ENCODE assay signal across 15 cellular contexts in genomic region chr6:109296305-109296915, GRCh38.
A peak's percentile ranks its signal among the peaks of the same experiment; 100 is the strongest.
DNase-seq lines count a peak whose midpoint lies in the region; ATAC-seq and TF ChIP-seq lines count a peak whose summit lies in the region.
"Had no signal": no experiment of that assay in that cellular context is flagged by ENCODE, and none has a peak within 500 bp of the region (broad histone marks: within the 10 kb centered on the region; RNA-seq: fewer than 3 reads in every experiment).

No MANE protein-coding gene starts in this region.

- peaks cover 0 to 2% (median 0%) of the 10 kb centered on the region in 11 experiments; a peak in 2 of 22 replicates for H3K9me3 ChIP-seq in BLaER1 treated with 17β-estradiol and CSF1 and Interleukin-3, amounts not matched to agents 10 nM and 100 nM (replicated peaks in 1 of 11)
- no peaks in the 10 kb centered on the region for H3K9me3 ChIP-seq in left lung
- H3K9me3 ChIP-seq: neutrophil had no signal

- DNase-seq in NCI-H1417 treated with DMSO at 0.1 percent for 48 hours (lab: John Stamatoyannopoulos, UW) (peak; percentile 64), NCI-H774 (lab: John Stamatoyannopoulos, UW) (peak; percentile 81), left lung (no peak), Calu3 (no peak)
- no peak for DNase-seq in activated CD4-positive, alpha-beta memory T cell treated with anti-CD3 and anti-CD28 coated beads for 36 hours
- DNase-seq in activated CD4-positive, alpha-beta T cell treated with anti-CD3 and anti-CD28 coated beads, Interleukin-2, amount 50 U/mL, for 48 hours, result no peak
- DNase-seq: activated CD4-positive, alpha-beta memory T cell treated with anti-CD3 and anti-CD28 coated beads, Interleukin-2, amount 10 ng/mL, durations not matched to agents 7 days and 5 days; activated gamma-delta T cell treated with Interleukin-2 at 50 U/mL for 16 hours; brain microvascular endothelial cell; DMS 273 treated with DMSO at 0.1 percent for 48 hours; stimulated activated CD4-positive, alpha-beta T cell treated with anti-CD3 and anti-CD28 coated beads, Interleukin-12 subunit alpha, Interleukin-12 subunit beta, amount 100 ng/mL, for 4 hours had no signal

- no peaks in the 10 kb centered on the region for H4K20me1 ChIP-seq in BLaER1 treated with 17β-estradiol and CSF1 and Interleukin-3, amounts not matched to agents 10 nM and 100 nM

- no peak overlapping the region for H3K27ac Mint-ChIP-seq in activated CD4-positive, alpha-beta memory T cell treated with anti-CD3 and anti-CD28 coated beads for 36 hours
- H3K27ac Mint-ChIP-seq in Calu3 (ENCODE audit: unreplicated experiment), result no peak overlapping the region
- H3K27ac Mint-ChIP-seq: activated CD4-positive, alpha-beta memory T cell treated with anti-CD3 and anti-CD28 coated beads, Interleukin-2, amount 10 ng/mL, durations not matched to agents 7 days and 5 days had no signal

- peaks cover 6% of the 10 kb centered on the region for H3K27me3 Mint-ChIP-seq in activated CD4-positive, alpha-beta memory T cell treated with anti-CD3 and anti-CD28 coated beads for 36 hours
- H3K27me3 Mint-ChIP-seq in Calu3 (ENCODE audit: unreplicated experiment), result no peaks in the 10 kb centered on the region

- no peaks in the 10 kb centered on the region for H3K27me3 ChIP-seq in BLaER1 treated with 17β-estradiol and CSF1 and Interleukin-3, amounts not matched to agents 10 nM and 100 nM
- H3K27me3 ChIP-seq in left lung, result no peaks in the 10 kb centered on the region
- H3K27me3 ChIP-seq: brain microvascular endothelial cell, neutrophil had no signal

- H3K4me1 ChIP-seq in BLaER1 treated with 17β-estradiol and CSF1 and Interleukin-3, amounts not matched to agents 10 nM and 100 nM, result peaks cover 85 to 100% (median 99%) of the 10 kb centered on the region in 10 experiments
- no peaks in the 10 kb centered on the region for H3K4me1 ChIP-seq in left lung

- no TSS peak for BruUV-seq in Calu3 (replicated peaks; lab: Mats Ljungman, UMichigan)

- H3K9me3 Mint-ChIP-seq in activated CD4-positive, alpha-beta memory T cell treated with anti-CD3 and anti-CD28 coated beads for 36 hours, result no peaks in the 10 kb centered on the region
- H3K9me3 Mint-ChIP-seq in Calu3 (ENCODE audit: low read depth, unreplicated experiment), result no peaks in the 10 kb centered on the region
- H3K9me3 Mint-ChIP-seq: activated CD4-positive, alpha-beta memory T cell treated with anti-CD3 and anti-CD28 coated beads, Interleukin-2, amount 10 ng/mL, durations not matched to agents 7 days and 5 days had no signal

- no peak for TF ChIP-seq CTCF in left lung (IDR thresholded peaks at IDR 0.05)
- TF ChIP-seq CTCF in Calu3 (IDR thresholded peaks at IDR 0.05; ENCODE audit: unreplicated experiment), result no peak

- no peak overlapping the region for H3K4me3 ChIP-seq in BLaER1 treated with 17β-estradiol and CSF1 and Interleukin-3, amounts not matched to agents 10 nM and 100 nM
- no peak overlapping the region for H3K4me3 ChIP-seq in left lung

- H3K27ac ChIP-seq in BLaER1 treated with 17β-estradiol and CSF1 and Interleukin-3, amounts not matched to agents 10 nM and 100 nM, result no peak overlapping the region
- H3K27ac ChIP-seq in left lung, result no peak overlapping the region
- H3K27ac ChIP-seq: brain microvascular endothelial cell, neutrophil had no signal

- no peaks in the 10 kb centered on the region for H3K4me1 Mint-ChIP-seq in activated CD4-positive, alpha-beta memory T cell treated with anti-CD3 and anti-CD28 coated beads for 36 hours (ENCODE audit: low read depth)
- peaks cover 50% of the 10 kb centered on the region for H3K4me1 Mint-ChIP-seq in Calu3 (ENCODE audit: low read depth, unreplicated experiment)
- H3K4me1 Mint-ChIP-seq: activated CD4-positive, alpha-beta memory T cell treated with anti-CD3 and anti-CD28 coated beads, Interleukin-2, amount 10 ng/mL, durations not matched to agents 7 days and 5 days had no signal

- H3K4me3 Mint-ChIP-seq in activated CD4-positive, alpha-beta memory T cell treated with anti-CD3 and anti-CD28 coated beads for 36 hours, result no peak overlapping the region
- H3K4me3 Mint-ChIP-seq in Calu3 (ENCODE audit: low read depth, unreplicated experiment), result no peak overlapping the region
- H3K4me3 Mint-ChIP-seq: activated CD4-positive, alpha-beta memory T cell treated with anti-CD3 and anti-CD28 coated beads, Interleukin-2, amount 10 ng/mL, durations not matched to agents 7 days and 5 days had no signal

- peak overlapping the region; percentile 24 to 92 (median 82) for H3K4me2 ChIP-seq in BLaER1 treated with 17β-estradiol and CSF1 and Interleukin-3, amounts not matched to agents 10 nM and 100 nM

- ATAC-seq in left lung (peak; percentile 86), HG02588 (IDR thresholded peaks at IDR 0.05; ENCODE audit: unreplicated experiment) (no peak)
- ATAC-seq: left lobe of liver had no signal

- intact Hi-C loops in left lung (cut with DNase I), result no loop called here
- intact Hi-C loops in activated CD4-positive, alpha-beta memory T cell treated with anti-CD3 and anti-CD28 coated beads for 36 hours (cut with micrococcal nuclease), result no loop called here
- intact Hi-C loops in Calu3 (cut with micrococcal nuclease; ENCODE audit: unreplicated experiment), result no loop called here

- CTCF ChIA-PET in activated CD4-positive, alpha-beta memory T cell treated with anti-CD3 and anti-CD28 coated beads for 36 hours (lab: Charles Lee), result interaction anchor here (1.9 kb wide), 1 partner anchor 87 kb away, joined by 5 read pairs; the partner anchor contains the start of gene CD164
- CTCF ChIA-PET in Calu3 (lab: Charles Lee), result interaction anchor here (0.5 to 1.1 kb wide), 5 partner anchors 25 to 1492 kb away, joined by 3 to 4 read pairs (median 3); no protein-coding TSS in a partner anchor

- H3K36me3 ChIP-seq in BLaER1 treated with 17β-estradiol and CSF1 and Interleukin-3, amounts not matched to agents 10 nM and 100 nM, result no peaks in the 10 kb centered on the region
- H3K36me3 ChIP-seq in left lung, result no peaks in the 10 kb centered on the region
- H3K36me3 ChIP-seq: brain microvascular endothelial cell, neutrophil had no signal

- POLR2A ChIA-PET in activated CD4-positive, alpha-beta memory T cell treated with anti-CD3 and anti-CD28 coated beads for 36 hours (lab: Charles Lee), result no interaction called here

- H3K36me3 Mint-ChIP-seq in activated CD4-positive, alpha-beta memory T cell treated with anti-CD3 and anti-CD28 coated beads for 36 hours, result no peaks in the 10 kb centered on the region
- H3K36me3 Mint-ChIP-seq in Calu3 (ENCODE audit: insufficient read depth, unreplicated experiment), result peaks cover 6% of the 10 kb centered on the region

- H3K9ac ChIP-seq in BLaER1 treated with 17β-estradiol and CSF1 and Interleukin-3, amounts not matched to agents 10 nM and 100 nM, result no peak overlapping the region

Comparison
In these comparisons a context has a peak if more than half of its experiments do, and no peak if none do; other contexts are left out.
1. DNase-seq: peak in NCI-H1417 treated with DMSO at 0.1 percent for 48 hours (single experiment) and NCI-H774 (single experiment); none in left lung (0 of 2), activated CD4-positive, alpha-beta memory T cell treated with anti-CD3 and anti-CD28 coated beads for 36 hours (single experiment), Calu3 (single experiment) and activated CD4-positive, alpha-beta T cell treated with anti-CD3 and anti-CD28 coated beads, Interleukin-2, amount 50 U/mL, for 48 hours (0 of 2).